8 cellular contexts compared by ENCODE assay signal in genomic region chr1:210233495-210234253, GRCh38. TPM values are rescaled to one million over a fixed set of nuclear protein-coding genes. Genes with fewer than 3 reads are reported as not detected.
DNase-seq lines count a peak whose midpoint lies in the region; ATAC-seq and TF ChIP-seq lines count a peak whose summit lies in the region.

No MANE protein-coding gene starts in this region.

- no peak for DNase-seq in AG04450 (ENCODE audit: low read depth, low spot score)
- DNase-seq in HFF-Myc (ENCODE audit: extremely low read depth, low read depth): no peak
- peak; percentile 24 to 76 for DNase-seq in SW 1271 (lab: John Stamatoyannopoulos, UW)
- DNase-seq in endothelial cell (ENCODE audit: low spot score): peak; percentile 49
- no peak for DNase-seq in memory B cell (ENCODE audit: low spot score in 2 of 2)

- H3K27me3 Mint-ChIP-seq in endothelial cell (ENCODE audit: unreplicated experiment) (peaks cover 2% of the 10 kb centered on the region), memory B cell (peaks cover 11% of the 10 kb centered on the region)

- H3K27ac Mint-ChIP-seq in endothelial cell (ENCODE audit: unreplicated experiment): no peak overlapping the region
- no peak overlapping the region for H3K27ac Mint-ChIP-seq in memory B cell

- H3K9me3 Mint-ChIP-seq in endothelial cell (ENCODE audit: unreplicated experiment) (no peaks in the 10 kb centered on the region), memory B cell (no peaks in the 10 kb centered on the region)

- ATAC-seq in memory B cell (ENCODE audit: low read depth) (peak; percentile 50), HG03565 (IDR thresholded peaks at IDR 0.05; ENCODE audit: unreplicated experiment) (no peak), HG03045 (IDR thresholded peaks at IDR 0.05; ENCODE audit: unreplicated experiment) (no peak)

- H3K4me3 ChIP-seq in AG04450 (ENCODE audit: low read depth, low read length) (peak overlapping the region; percentile 69), HFF-Myc (replicated peaks; ENCODE audit: low read depth, low read length) (peak overlapping the region; percentile 74)

- POLR2A ChIA-PET in AG04450 (lab: Yijun Ruan, JAX): interaction anchor here (0.6 to 1.1 kb wide), 3 partner anchors 12 to 503 kb away, joined by 3 read pairs; no protein-coding TSS in a partner anchor

- CTCF ChIA-PET in AG04450 (lab: Charles Lee): interaction anchor here (0.6 to 1.5 kb wide), 3 partner anchors 68 to 196 kb away, joined by 3 to 5 read pairs (median 3); no protein-coding TSS in a partner anchor

- H3K4me1 Mint-ChIP-seq in endothelial cell (ENCODE audit: unreplicated experiment) (peaks cover 9% of the 10 kb centered on the region), memory B cell (peaks cover 6% of the 10 kb centered on the region)

- H3K27ac ChIP-seq in AG04450 (ENCODE audit: low read depth, low read length) (peak overlapping the region; percentile 13), temporal lobe (ENCODE audit: low read depth, low read length) (peak overlapping the region; percentile 72)

- H3K9me3 ChIP-seq in AG04450 (ENCODE audit: control insufficient read depth, insufficient read depth, low read length): no peaks in the 10 kb centered on the region; the same call in 1 of the 2 replicates

- H3K27me3 ChIP-seq in AG04450 (ENCODE audit: control insufficient read depth, insufficient read depth, low read length): peaks cover 10% of the 10 kb centered on the region

- no peak overlapping the region for H3K4me3 Mint-ChIP-seq in endothelial cell (ENCODE audit: unreplicated experiment)
- H3K4me3 Mint-ChIP-seq in memory B cell: peak overlapping the region; percentile 63

- H3K36me3 Mint-ChIP-seq in endothelial cell (ENCODE audit: low read depth, unreplicated experiment): no peaks in the 10 kb centered on the region
- no peaks in the 10 kb centered on the region for H3K36me3 Mint-ChIP-seq in memory B cell

- TF ChIP-seq CTCF in AG04450 (IDR thresholded peaks at IDR 0.05; ENCODE audit: low read depth, low read length) (no peak), HFF-Myc (IDR thresholded peaks at IDR 0.05; ENCODE audit: low read depth, low read length, missing control alignments) (no peak), endothelial cell (IDR thresholded peaks at IDR 0.05; ENCODE audit: unreplicated experiment) (no peak)

RNA-seq across cellular contexts. Expression of gene SERTAD4, which starts 1.1 kb away (rescaled TPM):
- polyA plus RNA-seq in AG04450 (2011; rRNA removed): 1.7 and 1.8 TPM in 2 replicates
- polyA minus RNA-seq in AG04450 (2011; rRNA and poly(A)+ RNA removed): 0.46 and 1.1 TPM in 2 replicates
- total RNA-seq in endothelial cell (ENCODE audit: unreplicated experiment) (0.72 TPM), temporal lobe (6.1 TPM)

Comparison
In these comparisons a context has a peak if more than half of its experiments do, and no peak if none do; other contexts are left out.
1. DNase-seq: peak in SW 1271 (2 of 2) and endothelial cell (single experiment); none in AG04450 (single experiment), HFF-Myc (single experiment) and memory B cell (0 of 2).